In the genomic region with DNA sequence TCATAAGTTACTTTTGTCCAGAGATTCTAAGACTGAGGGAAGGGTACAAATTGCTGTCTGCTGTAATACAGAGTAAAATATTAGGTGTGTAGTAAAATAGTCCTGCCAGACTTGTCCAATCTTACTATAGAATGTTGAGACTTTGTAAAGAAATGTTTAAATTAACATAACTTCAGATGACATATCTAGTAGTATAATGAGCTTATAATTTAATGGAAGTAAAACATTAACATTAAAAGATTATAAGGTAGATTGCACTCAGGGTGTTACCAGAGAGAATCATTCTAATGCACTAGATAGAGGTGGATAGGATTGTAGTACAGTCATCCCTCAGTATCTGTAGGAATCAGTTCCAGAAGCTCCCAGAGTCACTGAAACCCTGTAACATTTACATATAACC, we compare ENCODE assay signal across 7 cellular contexts.
"Had no signal": no experiment of that assay in that cellular context is flagged by ENCODE, and none has a peak within 500 bp of the region (broad histone marks: within the 10 kb centered on the region; RNA-seq: fewer than 3 reads in every experiment).

No MANE protein-coding gene starts in this region.

- DNase-seq: IMR-90, KBM-7, KG1 had no signal

- FAIRE-seq: HepG2, HTR-8/SVneo had no signal

- H3K9ac ChIP-seq: KMS-11 had no signal

- H3K27ac ChIP-seq: HL-60, KMS-11 had no signal

- ATAC-seq: HepG2 had no signal

- H3K4me2 ChIP-seq: KMS-11 had no signal
